In the genomic region with DNA sequence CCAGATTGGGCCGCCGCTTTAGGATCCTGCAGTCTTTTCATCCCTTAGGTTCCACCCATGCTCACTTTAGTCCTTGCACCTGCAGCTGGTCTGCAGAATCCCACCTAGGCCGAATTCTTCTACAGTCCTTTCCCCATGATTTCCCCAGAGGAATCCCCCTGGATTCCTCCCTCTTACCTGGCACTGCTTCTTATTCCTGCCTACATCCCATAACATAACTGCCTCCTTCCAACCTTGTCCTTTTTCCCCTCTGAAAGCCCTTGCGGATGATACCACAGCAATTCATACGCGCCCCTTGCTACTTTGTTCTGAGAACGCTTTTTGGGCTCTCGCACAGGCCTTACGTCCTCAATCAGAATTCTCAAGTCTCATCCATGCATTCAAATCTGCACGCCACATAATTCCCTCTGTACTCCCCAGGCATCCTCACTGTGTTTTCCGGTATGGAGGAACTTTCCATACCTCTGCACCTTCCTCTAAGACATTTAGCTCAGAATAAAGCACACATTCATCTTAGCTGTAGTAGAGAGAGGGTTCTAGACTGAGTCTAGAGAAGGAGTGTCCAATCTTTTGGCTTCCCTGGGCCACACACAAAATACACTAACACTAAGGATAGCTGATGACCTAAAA, we compare ENCODE assay signal across 8 cellular contexts. TPM values are rescaled to one million over a fixed set of nuclear protein-coding genes. Genes with fewer than 3 reads are reported as not detected.
DNase-seq lines count a peak whose midpoint lies in the region; ATAC-seq and TF ChIP-seq lines count a peak whose summit lies in the region.

No MANE protein-coding gene starts in this region.

- H3K4me1 Mint-ChIP-seq in GM23338 (peaks cover 46% of the 10 kb centered on the region), T-helper 17 cell (peaks cover 34% of the 10 kb centered on the region)
- peaks cover 21 to 28% of the 10 kb centered on the region in 2 donors for H3K4me1 Mint-ChIP-seq in natural killer cell treated with Interleukin-12 subunit alpha and Interleukin-12 subunit beta and Interleukin-15 and Interleukin-18, amount 100 ng/mL, for 72 hours (ENCODE audit: low read depth in 2 of 2)

- H3K27me3 Mint-ChIP-seq in GM23338 (ENCODE audit: insufficient read depth, low read depth, poor library complexity) (no peaks in the 10 kb centered on the region), T-helper 17 cell (peaks cover 5% of the 10 kb centered on the region)
- peaks cover 8 to 9% of the 10 kb centered on the region in 2 donors for H3K27me3 Mint-ChIP-seq in natural killer cell treated with Interleukin-12 subunit alpha and Interleukin-12 subunit beta and Interleukin-15 and Interleukin-18, amount 100 ng/mL, for 72 hours

- ATAC-seq in GM23338 (peak; percentile 5), T-helper 17 cell (no peak), HG03442 (IDR thresholded peaks at IDR 0.05; ENCODE audit: unreplicated experiment) (no peak)
- no peak for ATAC-seq in natural killer cell treated with Interleukin-12 subunit alpha and Interleukin-12 subunit beta and Interleukin-15 and Interleukin-18, amount 100 ng/mL, for 72 hours

- intact Hi-C loops in esophagus muscularis mucosa (cut with DNase I) = loop anchor here (5.0 kb wide), 1 partner anchor 147 kb away; no protein-coding TSS in a partner anchor

- H3K27me3 ChIP-seq in GM23338 (ENCODE audit: insufficient read depth) = no peaks in the 10 kb centered on the region
- H3K27me3 ChIP-seq in esophagus muscularis mucosa = no peaks in the 10 kb centered on the region

- in situ Hi-C loops in GM13977 (cut with MboI; ENCODE audit: low pct_unique_long_range_greater_than_20kb, low sequenced_read_pairs, unreplicated experiment) = no loop called here

- peaks cover 50% of the 10 kb centered on the region for H3K79me2 ChIP-seq in GM23338 (replicated peaks; ENCODE audit: insufficient read depth)

- H3K27ac Mint-ChIP-seq in GM23338 (peak overlapping the region; percentile 92), T-helper 17 cell (peak overlapping the region; percentile 87)
- peak overlapping the region; percentile 78 to 84 for H3K27ac Mint-ChIP-seq in natural killer cell treated with Interleukin-12 subunit alpha and Interleukin-12 subunit beta and Interleukin-15 and Interleukin-18, amount 100 ng/mL, for 72 hours

- DNase-seq in Ammon's horn (ENCODE audit: low spot score) (peak; percentile 21), GM23338 (ENCODE audit: low spot score) (no peak), T-helper 17 cell (no peak), esophagus muscularis mucosa (ENCODE audit: extremely low spot score) (no peak), GM13977 (ENCODE audit: low spot score) (no peak), NK-92 (lab: John Stamatoyannopoulos, UW; ENCODE audit: unreplicated experiment) (no peak)
- no peak for DNase-seq in natural killer cell treated with Interleukin-12 subunit alpha and Interleukin-12 subunit beta and Interleukin-15 and Interleukin-18, amount 100 ng/mL, for 72 hours (ENCODE audit: low spot score)

- no peak overlapping the region for H2AFZ ChIP-seq in GM23338

- H3K4me1 ChIP-seq in GM23338 (ENCODE audit: insufficient read depth) (peaks cover 38% of the 10 kb centered on the region), esophagus muscularis mucosa (peaks cover 15 to 53% (median 51%) of the 10 kb centered on the region in 4 donors)

- WGBS in esophagus muscularis mucosa = 5% methylated on average over 11 of the region's 11 CpGs

- peaks cover 29% of the 10 kb centered on the region for H3K36me3 Mint-ChIP-seq in GM23338 (ENCODE audit: low read depth)
- H3K36me3 Mint-ChIP-seq in T-helper 17 cell (ENCODE audit: low read depth) = peaks cover 2% of the 10 kb centered on the region
- peaks cover 7% of the 10 kb centered on the region for H3K36me3 Mint-ChIP-seq in natural killer cell treated with Interleukin-12 subunit alpha and Interleukin-12 subunit beta and Interleukin-15 and Interleukin-18, amount 100 ng/mL, for 72 hours

- TF ChIP-seq EP300 in esophagus muscularis mucosa (IDR thresholded peaks at IDR 0.05) = no peak

- TF ChIP-seq POLR2A in esophagus muscularis mucosa (IDR thresholded peaks at IDR 0.05; ENCODE audit: low read depth) = no peak

- H3K27ac ChIP-seq in GM23338 (ENCODE audit: low read depth) = peak overlapping the region; percentile 83
- peak overlapping the region; percentile 83 to 87 (median 86) for H3K27ac ChIP-seq in esophagus muscularis mucosa (replicated peaks in 1 of 4)

- H4K20me1 ChIP-seq in GM23338 (replicated peaks; ENCODE audit: insufficient read depth) = 0 out of 2 replicates have a peak, but pooled peaks cover 3% of the 10 kb centered on the region

- H3K4me3 ChIP-seq in GM23338 (peak overlapping the region; percentile 89), esophagus muscularis mucosa (peak overlapping the region; percentile 73 to 78 (median 77))

- H3K9me3 Mint-ChIP-seq in GM23338 = peaks cover 2% of the 10 kb centered on the region; the same call in 1 of the 3 replicates
- peaks cover 4% of the 10 kb centered on the region for H3K9me3 Mint-ChIP-seq in natural killer cell treated with Interleukin-12 subunit alpha and Interleukin-12 subunit beta and Interleukin-15 and Interleukin-18, amount 100 ng/mL, for 72 hours

- H3K4me2 ChIP-seq in GM23338 = peak overlapping the region; percentile 97

- H3K36me3 ChIP-seq in GM23338 (ENCODE audit: insufficient read depth) (no peaks in the 10 kb centered on the region), esophagus muscularis mucosa (peaks cover 0 to under 1% (median 0%) of the 10 kb centered on the region in 4 donors)

- TF ChIP-seq CTCF in GM23338 (conservative IDR thresholded peaks at IDR 0.05; ENCODE audit: low read depth in 2 of 2) (no peak), esophagus muscularis mucosa (IDR thresholded peaks at IDR 0.05) (no peak), GM13977 (IDR thresholded peaks at IDR 0.05; ENCODE audit: extremely low read depth, insufficient read depth, missing control alignments) (no peak)

- H3K4me3 Mint-ChIP-seq in GM23338 = peak overlapping the region; percentile 91
- peak overlapping the region; percentile 99 for H3K4me3 Mint-ChIP-seq in T-helper 17 cell
- peak overlapping the region; percentile 99 for H3K4me3 Mint-ChIP-seq in natural killer cell treated with Interleukin-12 subunit alpha and Interleukin-12 subunit beta and Interleukin-15 and Interleukin-18, amount 100 ng/mL, for 72 hours

- no peaks in the 10 kb centered on the region for H3K9me3 ChIP-seq in T-helper 17 cell (ENCODE audit: control insufficient read depth, low read length, poor library complexity, severe bottlenecking)
- H3K9me3 ChIP-seq in esophagus muscularis mucosa = no peaks in the 10 kb centered on the region

- no peaks in the 10 kb centered on the region for H3K9me2 ChIP-seq in GM23338 (ENCODE audit: insufficient read depth)

- H3F3A ChIP-seq in GM23338 (replicated peaks; ENCODE audit: low read depth) = no peaks in the 10 kb centered on the region

TF ChIP-seq in GM23338, 12 proteins besides CTCF, POLR2A, EP300 and RAD21 (continues in another document):
- no peak for TF ChIP-seq EZH2 (IDR thresholded peaks at IDR 0.05; ENCODE audit: low read depth, unreplicated experiment)
- no peak for TF ChIP-seq EZH2phosphoT487 (IDR thresholded peaks at IDR 0.05; ENCODE audit: unreplicated experiment)
- TF ChIP-seq STAT1 (IDR thresholded peaks at IDR 0.05; ENCODE audit: unreplicated experiment) = no peak
- TF ChIP-seq, protein P1, sequence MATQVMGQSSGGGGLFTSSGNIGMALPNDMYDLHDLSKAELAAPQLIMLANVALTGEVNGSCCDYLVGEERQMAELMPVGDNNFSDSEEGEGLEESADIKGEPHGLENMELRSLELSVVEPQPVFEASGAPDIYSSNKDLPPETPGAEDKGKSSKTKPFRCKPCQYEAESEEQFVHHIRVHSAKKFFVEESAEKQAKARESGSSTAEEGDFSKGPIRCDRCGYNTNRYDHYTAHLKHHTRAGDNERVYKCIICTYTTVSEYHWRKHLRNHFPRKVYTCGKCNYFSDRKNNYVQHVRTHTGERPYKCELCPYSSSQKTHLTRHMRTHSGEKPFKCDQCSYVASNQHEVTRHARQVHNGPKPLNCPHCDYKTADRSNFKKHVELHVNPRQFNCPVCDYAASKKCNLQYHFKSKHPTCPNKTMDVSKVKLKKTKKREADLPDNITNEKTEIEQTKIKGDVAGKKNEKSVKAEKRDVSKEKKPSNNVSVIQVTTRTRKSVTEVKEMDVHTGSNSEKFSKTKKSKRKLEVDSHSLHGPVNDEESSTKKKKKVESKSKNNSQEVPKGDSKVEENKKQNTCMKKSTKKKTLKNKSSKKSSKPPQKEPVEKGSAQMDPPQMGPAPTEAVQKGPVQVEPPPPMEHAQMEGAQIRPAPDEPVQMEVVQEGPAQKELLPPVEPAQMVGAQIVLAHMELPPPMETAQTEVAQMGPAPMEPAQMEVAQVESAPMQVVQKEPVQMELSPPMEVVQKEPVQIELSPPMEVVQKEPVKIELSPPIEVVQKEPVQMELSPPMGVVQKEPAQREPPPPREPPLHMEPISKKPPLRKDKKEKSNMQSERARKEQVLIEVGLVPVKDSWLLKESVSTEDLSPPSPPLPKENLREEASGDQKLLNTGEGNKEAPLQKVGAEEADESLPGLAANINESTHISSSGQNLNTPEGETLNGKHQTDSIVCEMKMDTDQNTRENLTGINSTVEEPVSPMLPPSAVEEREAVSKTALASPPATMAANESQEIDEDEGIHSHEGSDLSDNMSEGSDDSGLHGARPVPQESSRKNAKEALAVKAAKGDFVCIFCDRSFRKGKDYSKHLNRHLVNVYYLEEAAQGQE (IDR thresholded peaks at IDR 0.05; ENCODE audit: unreplicated experiment) = no peak
- no peak for TF ChIP-seq ZNF114 (CRISPR knock-in tag; IDR thresholded peaks at IDR 0.05)
- TF ChIP-seq, protein P2, sequence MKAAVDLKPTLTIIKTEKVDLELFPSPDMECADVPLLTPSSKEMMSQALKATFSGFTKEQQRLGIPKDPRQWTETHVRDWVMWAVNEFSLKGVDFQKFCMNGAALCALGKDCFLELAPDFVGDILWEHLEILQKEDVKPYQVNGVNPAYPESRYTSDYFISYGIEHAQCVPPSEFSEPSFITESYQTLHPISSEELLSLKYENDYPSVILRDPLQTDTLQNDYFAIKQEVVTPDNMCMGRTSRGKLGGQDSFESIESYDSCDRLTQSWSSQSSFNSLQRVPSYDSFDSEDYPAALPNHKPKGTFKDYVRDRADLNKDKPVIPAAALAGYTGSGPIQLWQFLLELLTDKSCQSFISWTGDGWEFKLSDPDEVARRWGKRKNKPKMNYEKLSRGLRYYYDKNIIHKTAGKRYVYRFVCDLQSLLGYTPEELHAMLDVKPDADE (IDR thresholded peaks at IDR 0.05) = no peak

RNA-seq across cellular contexts. Expression of gene EIF2AK4, which starts 0.6 kb away (rescaled TPM):
- 149 and 164 TPM in 2 replicates for total RNA-seq in GM23338 (2014; rRNA removed; shearing (Covaris generic))
- 456 and 490 TPM in 2 replicates for polyA plus RNA-seq in GM23338 (2016; fragmentation: Nextera tagmentation; extraction: Ambion mirVana)
- total RNA-seq in T-helper 17 cell (10 to 100 TPM; 11.9 to 13.8 TPM), esophagus muscularis mucosa (10 to 100 TPM; 25.2 to 49.2 (median 32.8) TPM)
- 10 to 100 TPM; 24.2 to 45.8 TPM for total RNA-seq in natural killer cell treated with Interleukin-12 subunit alpha and Interleukin-12 subunit beta and Interleukin-15 and Interleukin-18, amount 100 ng/mL, for 72 hours

RNA-seq across cellular contexts. Expression of gene GPR176, which starts 14.5 kb away (rescaled TPM):
- 226 and 248 TPM in 2 replicates for total RNA-seq in GM23338 (2014; rRNA removed; shearing (Covaris generic))
- 60.0 and 62.9 TPM in 2 replicates for polyA plus RNA-seq in GM23338 (2016; fragmentation: Nextera tagmentation; extraction: Ambion mirVana)
- not detected for total RNA-seq in T-helper 17 cell
- total RNA-seq in esophagus muscularis mucosa = 1 to 10 TPM; 1.7 to 8.4 (median 5.4) TPM
- total RNA-seq in natural killer cell treated with Interleukin-12 subunit alpha and Interleukin-12 subunit beta and Interleukin-15 and Interleukin-18, amount 100 ng/mL, for 72 hours = under 1 TPM; 0.07 to 0.14 TPM

Comparison
In these comparisons a context has a peak if more than half of its experiments do, and no peak if none do; other contexts are left out.
1. RNA of gene GPR176, which starts 14.5 kb away (total RNA-seq): 226 to 248 TPM in GM23338; 1.7 to 8.4 TPM in esophagus muscularis mucosa, 0.07 to 0.14 TPM in natural killer cell treated with Interleukin-12 subunit alpha and Interleukin-12 subunit beta and Interleukin-15 and Interleukin-18, amount 100 ng/mL, for 72 hours and not detected in T-helper 17 cell; every median in the first group is over 10 times any median in the second.
2. Peak in every context shown above with its lines, with median percentiles within 50 percentile points of each other: H3K27ac Mint-ChIP-seq and H3K4me3 Mint-ChIP-seq.